In the genomic region with DNA sequence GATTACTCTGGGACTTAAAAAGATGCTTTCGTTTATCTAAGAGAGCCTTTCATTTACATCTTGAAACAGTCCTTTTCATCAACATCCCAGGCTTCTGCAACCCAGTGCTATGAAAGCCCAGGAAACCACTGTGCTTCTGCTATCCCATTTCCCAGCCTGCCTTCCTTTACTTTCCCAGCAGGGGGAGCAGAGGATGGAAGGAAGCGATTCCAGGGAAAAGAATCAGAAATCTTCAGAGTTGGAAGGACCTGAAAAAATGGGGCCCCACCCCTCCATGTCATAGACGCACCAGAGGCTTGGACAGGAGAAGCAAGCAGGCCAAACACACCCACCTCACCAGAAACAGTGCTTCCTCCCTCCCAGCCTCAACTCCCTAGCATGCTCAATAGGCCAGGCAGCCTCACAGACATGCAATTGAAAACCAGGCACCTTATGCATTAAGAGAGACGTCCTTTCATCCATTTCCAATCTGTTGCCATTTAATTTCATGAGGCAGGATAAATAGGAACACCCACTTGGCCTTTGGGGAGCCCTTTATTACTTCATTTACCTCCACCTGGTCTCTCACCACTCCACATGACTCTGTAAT, we compare ENCODE assay signal across 9 cellular contexts.
DNase-seq lines count a peak whose midpoint lies in the region; ATAC-seq, FAIRE-seq and TF ChIP-seq lines count a peak whose summit lies in the region.
"Had no signal": no experiment of that assay in that cellular context is flagged by ENCODE, and none has a peak within 500 bp of the region (broad histone marks: within the 10 kb centered on the region; RNA-seq: fewer than 3 reads in every experiment).

No MANE protein-coding gene starts in this region.

- POLR2A ChIA-PET in AG04450 (lab: Yijun Ruan, JAX) = no interaction called here

- CTCF ChIA-PET in AG04450 (lab: Charles Lee) = interaction anchor here (0.5 to 2.2 kb wide), 10 partner anchors 10 to 578 kb away, joined by 3 to 8 read pairs (median 4); no protein-coding TSS in a partner anchor

- ATAC-seq in body of pancreas (no peak), left lobe of liver (peak; percentile 58), GM19463 (IDR thresholded peaks at IDR 0.05; ENCODE audit: unreplicated experiment) (no peak), GM19328 (IDR thresholded peaks at IDR 0.05; ENCODE audit: unreplicated experiment) (no peak)
- ATAC-seq: GM12878 had no signal

- no peaks in the 10 kb centered on the region for H3K4me1 ChIP-seq in body of pancreas
- H3K4me1 ChIP-seq in colonic mucosa = no peaks in the 10 kb centered on the region

- no peak for FAIRE-seq in HTR-8/SVneo (lab: Jason Lieb, UNC)
- FAIRE-seq: GM12878 had no signal

- WGBS in body of pancreas, 2 donors = 7 to 15% methylated on average over 4 of the region's 4 CpGs

- H3K27me3 ChIP-seq in AG04450 (ENCODE audit: control insufficient read depth, insufficient read depth, low read length) (no peaks in the 10 kb centered on the region), body of pancreas (no peaks in the 10 kb centered on the region), colonic mucosa (no peaks in the 10 kb centered on the region)

- TF ChIP-seq CTCF in AG04450 (IDR thresholded peaks at IDR 0.05; ENCODE audit: low read depth, low read length) (peak; percentile 94), body of pancreas (IDR thresholded peaks at IDR 0.05) (peak in 6 of 7 experiments; percentile 28 to 53 (median 40)), colonic mucosa (IDR thresholded peaks at IDR 0.05) (no peak)

- no peak overlapping the region for H3K4me3 ChIP-seq in AG04450 (ENCODE audit: low read depth, low read length)
- H3K4me3 ChIP-seq in body of pancreas = no peak overlapping the region
- no peak overlapping the region for H3K4me3 ChIP-seq in colonic mucosa
- H3K4me3 ChIP-seq: GM12878 had no signal

- peak; percentile 10 for DNase-seq in AG04450 (ENCODE audit: low read depth, low spot score)
- peak; percentile 27 for DNase-seq in HTR-8/SVneo (ENCODE audit: insufficient read length, low spot score)
- DNase-seq in body of pancreas = peak in 3 of 4 donors; percentile 6 to 26 (median 24)
- DNase-seq in left lobe of liver (ENCODE audit: low spot score) = no peak
- DNase-seq in cortex of kidney (lab: John Stamatoyannopoulos, UW) = no peak
- DNase-seq in colonic mucosa = no peak

- no peak overlapping the region for H3K9ac ChIP-seq in colonic mucosa (ENCODE audit: low read depth in 2 of 2, low read length in 2 of 2)

- no peak for TF ChIP-seq POLR2A in body of pancreas (IDR thresholded peaks at IDR 0.05)

- H3K27ac ChIP-seq in AG04450 (ENCODE audit: low read depth, low read length) = no peak overlapping the region
- H3K27ac ChIP-seq in body of pancreas = no peak overlapping the region
- no peak overlapping the region for H3K27ac ChIP-seq in colonic mucosa

- intact Hi-C loops in body of pancreas (cut with DNase I) = no loop called here
- intact Hi-C loops in colonic mucosa (cut with DNase I) = no loop called here

- no peaks in the 10 kb centered on the region for H3K9me3 ChIP-seq in AG04450 (ENCODE audit: control insufficient read depth, insufficient read depth, low read length)
- H3K9me3 ChIP-seq in body of pancreas = no peaks in the 10 kb centered on the region
- H3K9me3 ChIP-seq in colonic mucosa = no peaks in the 10 kb centered on the region

- no peaks in the 10 kb centered on the region for H3K36me3 ChIP-seq in body of pancreas (replicated peaks in 1 of 2; ENCODE audit: insufficient read depth in 1 of 2, low read depth in 2 of 2)
- no peaks in the 10 kb centered on the region for H3K36me3 ChIP-seq in colonic mucosa

Comparison
In these comparisons a context has a peak if more than half of its experiments do, and no peak if none do; other contexts are left out.
1. DNase-seq: peak in AG04450 (single experiment), HTR-8/SVneo (single experiment) and body of pancreas (3 of 4); none in left lobe of liver (single experiment), cortex of kidney (single experiment) and colonic mucosa (single experiment).